ENCODE assay signal across 1 cellular context in the genomic region with DNA sequence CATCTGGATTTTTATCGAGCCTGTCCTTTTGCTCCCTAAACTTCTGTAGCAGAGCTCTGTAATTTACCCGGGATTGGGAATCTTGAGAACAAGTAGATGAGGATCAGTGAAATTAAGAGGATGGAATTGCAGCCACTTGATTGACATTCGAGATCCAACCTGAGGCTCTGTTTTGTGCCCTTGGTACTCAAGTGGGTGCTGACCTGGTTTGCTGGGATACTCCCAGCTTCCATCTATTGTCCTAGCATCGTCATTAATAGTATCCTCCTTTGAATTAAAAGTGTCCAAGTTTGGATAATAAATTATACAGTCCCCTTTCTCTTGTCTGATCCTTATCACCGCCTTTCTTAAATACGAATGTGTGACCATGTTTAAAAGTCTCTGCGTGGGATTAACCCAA.
TF ChIP-seq lines count a peak whose summit lies in the region.

No MANE protein-coding gene starts in this region.

TF ChIP-seq in H1, 55 proteins besides CTCF, POLR2A, EP300 and RAD21:
- TF ChIP-seq CREB1 (IDR thresholded peaks at IDR 0.05) = no peak
- no peak for TF ChIP-seq CHD2 (IDR thresholded peaks at IDR 0.05; ENCODE audit: low read length)
- no peak for TF ChIP-seq JUND (IDR thresholded peaks at IDR 0.05; ENCODE audit: low read length)
- TF ChIP-seq BACH1 (IDR thresholded peaks at IDR 0.05; ENCODE audit: low read length) = no peak
- TF ChIP-seq SP4 (IDR thresholded peaks at IDR 0.05; ENCODE audit: low read length) = no peak
- no peak for TF ChIP-seq SIX5 (IDR thresholded peaks at IDR 0.05; ENCODE audit: low read depth, low read length)
- TF ChIP-seq KDM1A (IDR thresholded peaks at IDR 0.05; ENCODE audit: borderline replicate concordance, low read length) = no peak
- no peak for TF ChIP-seq NRF1 (IDR thresholded peaks at IDR 0.05; ENCODE audit: low read depth, low read length)
- TF ChIP-seq, protein P1, sequence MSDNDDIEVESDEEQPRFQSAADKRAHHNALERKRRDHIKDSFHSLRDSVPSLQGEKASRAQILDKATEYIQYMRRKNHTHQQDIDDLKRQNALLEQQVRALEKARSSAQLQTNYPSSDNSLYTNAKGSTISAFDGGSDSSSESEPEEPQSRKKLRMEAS (IDR thresholded peaks at IDR 0.05) = no peak
- TF ChIP-seq MAFK (IDR thresholded peaks at IDR 0.05; ENCODE audit: low read depth, low read length) = no peak
- TF ChIP-seq, protein P2, sequence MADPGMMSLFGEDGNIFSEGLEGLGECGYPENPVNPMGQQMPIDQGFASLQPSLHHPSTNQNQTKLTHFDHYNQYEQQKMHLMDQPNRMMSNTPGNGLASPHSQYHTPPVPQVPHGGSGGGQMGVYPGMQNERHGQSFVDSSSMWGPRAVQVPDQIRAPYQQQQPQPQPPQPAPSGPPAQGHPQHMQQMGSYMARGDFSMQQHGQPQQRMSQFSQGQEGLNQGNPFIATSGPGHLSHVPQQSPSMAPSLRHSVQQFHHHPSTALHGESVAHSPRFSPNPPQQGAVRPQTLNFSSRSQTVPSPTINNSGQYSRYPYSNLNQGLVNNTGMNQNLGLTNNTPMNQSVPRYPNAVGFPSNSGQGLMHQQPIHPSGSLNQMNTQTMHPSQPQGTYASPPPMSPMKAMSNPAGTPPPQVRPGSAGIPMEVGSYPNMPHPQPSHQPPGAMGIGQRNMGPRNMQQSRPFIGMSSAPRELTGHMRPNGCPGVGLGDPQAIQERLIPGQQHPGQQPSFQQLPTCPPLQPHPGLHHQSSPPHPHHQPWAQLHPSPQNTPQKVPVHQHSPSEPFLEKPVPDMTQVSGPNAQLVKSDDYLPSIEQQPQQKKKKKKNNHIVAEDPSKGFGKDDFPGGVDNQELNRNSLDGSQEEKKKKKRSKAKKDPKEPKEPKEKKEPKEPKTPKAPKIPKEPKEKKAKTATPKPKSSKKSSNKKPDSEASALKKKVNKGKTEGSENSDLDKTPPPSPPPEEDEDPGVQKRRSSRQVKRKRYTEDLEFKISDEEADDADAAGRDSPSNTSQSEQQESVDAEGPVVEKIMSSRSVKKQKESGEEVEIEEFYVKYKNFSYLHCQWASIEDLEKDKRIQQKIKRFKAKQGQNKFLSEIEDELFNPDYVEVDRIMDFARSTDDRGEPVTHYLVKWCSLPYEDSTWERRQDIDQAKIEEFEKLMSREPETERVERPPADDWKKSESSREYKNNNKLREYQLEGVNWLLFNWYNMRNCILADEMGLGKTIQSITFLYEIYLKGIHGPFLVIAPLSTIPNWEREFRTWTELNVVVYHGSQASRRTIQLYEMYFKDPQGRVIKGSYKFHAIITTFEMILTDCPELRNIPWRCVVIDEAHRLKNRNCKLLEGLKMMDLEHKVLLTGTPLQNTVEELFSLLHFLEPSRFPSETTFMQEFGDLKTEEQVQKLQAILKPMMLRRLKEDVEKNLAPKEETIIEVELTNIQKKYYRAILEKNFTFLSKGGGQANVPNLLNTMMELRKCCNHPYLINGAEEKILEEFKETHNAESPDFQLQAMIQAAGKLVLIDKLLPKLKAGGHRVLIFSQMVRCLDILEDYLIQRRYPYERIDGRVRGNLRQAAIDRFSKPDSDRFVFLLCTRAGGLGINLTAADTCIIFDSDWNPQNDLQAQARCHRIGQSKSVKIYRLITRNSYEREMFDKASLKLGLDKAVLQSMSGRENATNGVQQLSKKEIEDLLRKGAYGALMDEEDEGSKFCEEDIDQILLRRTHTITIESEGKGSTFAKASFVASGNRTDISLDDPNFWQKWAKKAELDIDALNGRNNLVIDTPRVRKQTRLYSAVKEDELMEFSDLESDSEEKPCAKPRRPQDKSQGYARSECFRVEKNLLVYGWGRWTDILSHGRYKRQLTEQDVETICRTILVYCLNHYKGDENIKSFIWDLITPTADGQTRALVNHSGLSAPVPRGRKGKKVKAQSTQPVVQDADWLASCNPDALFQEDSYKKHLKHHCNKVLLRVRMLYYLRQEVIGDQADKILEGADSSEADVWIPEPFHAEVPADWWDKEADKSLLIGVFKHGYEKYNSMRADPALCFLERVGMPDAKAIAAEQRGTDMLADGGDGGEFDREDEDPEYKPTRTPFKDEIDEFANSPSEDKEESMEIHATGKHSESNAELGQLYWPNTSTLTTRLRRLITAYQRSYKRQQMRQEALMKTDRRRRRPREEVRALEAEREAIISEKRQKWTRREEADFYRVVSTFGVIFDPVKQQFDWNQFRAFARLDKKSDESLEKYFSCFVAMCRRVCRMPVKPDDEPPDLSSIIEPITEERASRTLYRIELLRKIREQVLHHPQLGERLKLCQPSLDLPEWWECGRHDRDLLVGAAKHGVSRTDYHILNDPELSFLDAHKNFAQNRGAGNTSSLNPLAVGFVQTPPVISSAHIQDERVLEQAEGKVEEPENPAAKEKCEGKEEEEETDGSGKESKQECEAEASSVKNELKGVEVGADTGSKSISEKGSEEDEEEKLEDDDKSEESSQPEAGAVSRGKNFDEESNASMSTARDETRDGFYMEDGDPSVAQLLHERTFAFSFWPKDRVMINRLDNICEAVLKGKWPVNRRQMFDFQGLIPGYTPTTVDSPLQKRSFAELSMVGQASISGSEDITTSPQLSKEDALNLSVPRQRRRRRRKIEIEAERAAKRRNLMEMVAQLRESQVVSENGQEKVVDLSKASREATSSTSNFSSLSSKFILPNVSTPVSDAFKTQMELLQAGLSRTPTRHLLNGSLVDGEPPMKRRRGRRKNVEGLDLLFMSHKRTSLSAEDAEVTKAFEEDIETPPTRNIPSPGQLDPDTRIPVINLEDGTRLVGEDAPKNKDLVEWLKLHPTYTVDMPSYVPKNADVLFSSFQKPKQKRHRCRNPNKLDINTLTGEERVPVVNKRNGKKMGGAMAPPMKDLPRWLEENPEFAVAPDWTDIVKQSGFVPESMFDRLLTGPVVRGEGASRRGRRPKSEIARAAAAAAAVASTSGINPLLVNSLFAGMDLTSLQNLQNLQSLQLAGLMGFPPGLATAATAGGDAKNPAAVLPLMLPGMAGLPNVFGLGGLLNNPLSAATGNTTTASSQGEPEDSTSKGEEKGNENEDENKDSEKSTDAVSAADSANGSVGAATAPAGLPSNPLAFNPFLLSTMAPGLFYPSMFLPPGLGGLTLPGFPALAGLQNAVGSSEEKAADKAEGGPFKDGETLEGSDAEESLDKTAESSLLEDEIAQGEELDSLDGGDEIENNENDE (IDR thresholded peaks at IDR 0.05; ENCODE audit: insufficient replicate concordance, low read length) = no peak
- TF ChIP-seq GABPA (IDR thresholded peaks at IDR 0.05; ENCODE audit: borderline replicate concordance, insufficient read depth, low read length) = no peak
- no peak for TF ChIP-seq EGR1 (IDR thresholded peaks at IDR 0.05; ENCODE audit: borderline replicate concordance, low read depth, low read length)
- TF ChIP-seq NANOG (IDR thresholded peaks at IDR 0.05; ENCODE audit: insufficient read depth, low read depth, low read length, poor library complexity, severe bottlenecking) = no peak
